ENCODE assay signal across 19 cellular contexts in the genomic region with DNA sequence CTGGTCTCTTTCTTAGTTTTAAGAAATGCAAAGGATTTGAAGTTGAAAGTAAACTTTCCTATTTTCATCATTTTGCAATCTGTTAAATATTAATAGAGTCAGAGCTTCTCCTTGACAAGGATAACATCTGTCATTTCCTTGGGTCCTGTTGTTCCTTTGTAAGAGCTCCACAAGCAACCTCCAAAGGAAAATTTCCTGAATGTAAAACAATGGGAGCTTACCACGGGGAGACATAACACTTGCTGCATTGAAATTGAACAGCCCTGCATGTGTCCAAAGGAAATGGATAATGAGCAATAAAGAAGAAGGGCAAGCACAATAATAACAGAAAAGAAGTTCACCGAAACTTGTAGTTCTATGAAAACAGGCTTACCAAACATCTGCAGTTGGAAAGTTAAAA. TPM values are rescaled to one million over a fixed set of nuclear protein-coding genes. Genes with fewer than 3 reads are reported as not detected.
A peak's percentile ranks its signal among the peaks of the same experiment; 100 is the strongest.
DNase-seq lines count a peak whose midpoint lies in the region; FAIRE-seq and TF ChIP-seq lines count a peak whose summit lies in the region.
"Had no signal": no experiment of that assay in that cellular context is flagged by ENCODE, and none has a peak within 500 bp of the region (broad histone marks: within the 10 kb centered on the region; RNA-seq: fewer than 3 reads in every experiment).

No MANE protein-coding gene starts in this region.

- BruUV-seq in endothelial cell of umbilical vein (replicated peaks; lab: Mats Ljungman, UMichigan) = no TSS peak

- H3K36me3 ChIP-seq in endothelial cell of umbilical vein (ENCODE audit: control insufficient read depth in 2 of 2, extremely low read depth in 1 of 2, insufficient read depth in 2 of 2, low read length in 2 of 2) (no peaks in the 10 kb centered on the region), parathyroid adenoma (ENCODE audit: control insufficient read depth, insufficient read depth, low read length) (no peaks in the 10 kb centered on the region)
- H3K36me3 ChIP-seq: SJCRH30 had no signal

- FAIRE-seq in endothelial cell of umbilical vein (lab: Jason Lieb, UNC) (no peak), GM12891 (lab: Jason Lieb, UNC) (no peak)
- FAIRE-seq: GM12892, RCC 7860 had no signal

- H2AFZ ChIP-seq in endothelial cell of umbilical vein (ENCODE audit: low read depth, low read length) (no peak overlapping the region), parathyroid adenoma (no peak overlapping the region)

- POLR2A ChIA-PET in endothelial cell of umbilical vein (lab: Charles Lee) = no interaction called here

- H3K4me3 ChIP-seq in endothelial cell of umbilical vein (replicated peaks in 1 of 3; ENCODE audit: insufficient read depth in 1 of 3, low read depth in 1 of 3, low read length in 3 of 3) = no peak overlapping the region
- H3K4me3 ChIP-seq in parathyroid adenoma (ENCODE audit: low read depth, low read length) = no peak overlapping the region
- H3K4me3 ChIP-seq: SJCRH30 had no signal

- intact Hi-C loops in endothelial cell of umbilical vein (cut with micrococcal nuclease) = no loop called here

- no peak overlapping the region for H3K9ac ChIP-seq in endothelial cell of umbilical vein (replicated peaks; ENCODE audit: extremely low read depth, insufficient read depth, low read length)
- H3K9ac ChIP-seq in parathyroid adenoma = no peak overlapping the region

- DNase-seq in Caki2 (ENCODE audit: low read depth) (peak; percentile 26), NCI-H146 (lab: John Stamatoyannopoulos, UW) (peak; percentile 31), endothelial cell of umbilical vein (ENCODE audit: low read depth, low spot score) (peak; percentile 38), T-helper 9 cell (no peak), GM12891 (ENCODE audit: insufficient read length, low spot score) (no peak), erythroblast (lab: John Stamatoyannopoulos, UW) (no peak)
- DNase-seq: GOT3, Kasumi-1, NCI-H1048, NCI-H1417 treated with DMSO at 0.1 percent for 48 hours, NCI-H2029, NCI-H526, OCI-M1, SJCRH30 had no signal

- CTCF ChIA-PET in endothelial cell of umbilical vein (lab: Charles Lee) = no interaction called here

- in situ Hi-C loops in Caki2 (cut with HindIII; ENCODE audit: low pct_unique_long_range_greater_than_20kb, low sequenced_read_pairs) = no loop called here

- H3K4me2 ChIP-seq in endothelial cell of umbilical vein (ENCODE audit: insufficient read depth, low read length) (no peak overlapping the region), parathyroid adenoma (ENCODE audit: low read length) (no peak overlapping the region)

- dilution Hi-C loops in endothelial cell of umbilical vein (cut with MboI; ENCODE audit: extremely low pct_ligation_motif_present, low sequenced_read_pairs) = no loop called here

- TF ChIP-seq POLR2A in endothelial cell of umbilical vein (IDR thresholded peaks at IDR 0.05; ENCODE audit: low read depth, low read length) (no peak), GM12891 (IDR thresholded peaks at IDR 0.05; ENCODE audit: low read depth, low read length) (no peak), erythroblast (IDR thresholded peaks at IDR 0.05; ENCODE audit: low read length) (no peak)

- H3K27me3 ChIP-seq in endothelial cell of umbilical vein (ENCODE audit: control insufficient read depth in 2 of 2, insufficient read depth in 2 of 2, low read length in 2 of 2) (no peaks in the 10 kb centered on the region), parathyroid adenoma (ENCODE audit: control insufficient read depth, insufficient read depth, low read length) (no peaks in the 10 kb centered on the region)
- H3K27me3 ChIP-seq: SJCRH30 had no signal

- H3K9me3 ChIP-seq in endothelial cell of umbilical vein (replicated peaks; ENCODE audit: control insufficient read depth, insufficient read depth, low read length) (no peaks in the 10 kb centered on the region), parathyroid adenoma (ENCODE audit: control insufficient read depth, low read length) (no peaks in the 10 kb centered on the region)
- H3K9me3 ChIP-seq: SJCRH30 had no signal

- no peaks in the 10 kb centered on the region for H3K79me2 ChIP-seq in endothelial cell of umbilical vein (ENCODE audit: control insufficient read depth, insufficient read depth, low read length)
- no peaks in the 10 kb centered on the region for H3K79me2 ChIP-seq in parathyroid adenoma

- no peak overlapping the region for H3K27ac ChIP-seq in endothelial cell of umbilical vein (ENCODE audit: insufficient read depth, low read depth, low read length)
- peak overlapping the region; percentile 76 for H3K27ac ChIP-seq in parathyroid adenoma
- H3K27ac ChIP-seq: SJCRH30 had no signal

- H3K9me1 ChIP-seq in endothelial cell of umbilical vein (replicated peaks; ENCODE audit: control insufficient read depth, extremely low read depth, insufficient read depth, low read length) = no peaks in the 10 kb centered on the region

- H4K20me1 ChIP-seq in endothelial cell of umbilical vein (replicated peaks; ENCODE audit: control insufficient read depth, extremely low read depth, insufficient read depth, low read length) = no peaks in the 10 kb centered on the region

- no peaks in the 10 kb centered on the region for H3K4me1 ChIP-seq in endothelial cell of umbilical vein (ENCODE audit: control insufficient read depth, extremely low read depth, insufficient read depth, low read length)
- H3K4me1 ChIP-seq in parathyroid adenoma = peaks cover 44% of the 10 kb centered on the region
- H3K4me1 ChIP-seq: SJCRH30 had no signal

- TF ChIP-seq CTCF in endothelial cell of umbilical vein (IDR thresholded peaks at IDR 0.05; ENCODE audit: extremely low read depth in 1 of 2, insufficient read depth in 1 of 2, low read depth in 1 of 2, low read length in 2 of 2) = no peak
- no peak for TF ChIP-seq CTCF in parathyroid adenoma (IDR thresholded peaks at IDR 0.05)

TF ChIP-seq in endothelial cell of umbilical vein, 7 proteins besides CTCF, POLR2A, EP300 and RAD21:
- TF ChIP-seq FOS (IDR thresholded peaks at IDR 0.05; ENCODE audit: borderline replicate concordance, insufficient read depth, low read length) (no peak), MYC (IDR thresholded peaks at IDR 0.05; ENCODE audit: low read depth, low read length) (no peak), POLR2AphosphoS5 (IDR thresholded peaks at IDR 0.05; ENCODE audit: insufficient read depth, low read depth, low read length) (no peak), GATA2 (IDR thresholded peaks at IDR 0.05; ENCODE audit: insufficient read depth, insufficient read length, low read depth, low read length) (no peak), EZH2 (IDR thresholded peaks at IDR 0.05; ENCODE audit: borderline replicate concordance, low read depth, low read length, severe bottlenecking) (no peak), JUN (IDR thresholded peaks at IDR 0.05; ENCODE audit: borderline replicate concordance, insufficient read depth, insufficient read length, low read depth) (no peak)
- TF ChIP-seq, protein P1, sequence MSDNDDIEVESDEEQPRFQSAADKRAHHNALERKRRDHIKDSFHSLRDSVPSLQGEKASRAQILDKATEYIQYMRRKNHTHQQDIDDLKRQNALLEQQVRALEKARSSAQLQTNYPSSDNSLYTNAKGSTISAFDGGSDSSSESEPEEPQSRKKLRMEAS (IDR thresholded peaks at IDR 0.05; ENCODE audit: insufficient read depth, insufficient read length) = no peak
TF ChIP-seq in endothelial cell of umbilical vein: peak in this region for 0.

TF ChIP-seq in GM12891, 5 proteins besides CTCF, POLR2A, EP300 and RAD21:
- TF ChIP-seq POU2F2 (IDR thresholded peaks at IDR 0.05; ENCODE audit: low read depth, low read length) = no peak
- no peak for TF ChIP-seq POLR2AphosphoS5 (IDR thresholded peaks at IDR 0.05; ENCODE audit: low read depth, low read length)
- no peak for TF ChIP-seq SPI1 (IDR thresholded peaks at IDR 0.05; ENCODE audit: low read depth, low read length)
- no peak for TF ChIP-seq TAF1 (IDR thresholded peaks at IDR 0.05; ENCODE audit: low read depth, low read length)

RNA-seq across cellular contexts. Expression of a gene that starts 42.0 kb away (rescaled TPM):
- 2.4 and 3.1 TPM in 2 replicates for total RNA-seq in Caki2 (2014; rRNA removed; shearing (Covaris generic); ENCODE audit: low replicate concordance)
- total RNA-seq in endothelial cell of umbilical vein = not detected in 2 replicates
- polyA plus RNA-seq in endothelial cell of umbilical vein = not detected in 2 replicates
- 0.01 TPM in 1 of 2 replicates, not detected in the other for polyA plus RNA-seq in endothelial cell of umbilical vein (2011; cell fraction: cytosol; rRNA removed)
- polyA plus RNA-seq in endothelial cell of umbilical vein (2011; cell fraction: nucleus; rRNA removed) = 0.12 and 0.18 TPM in 2 replicates
- 0.08 TPM in 1 of 2 replicates, not detected in the other for polyA plus RNA-seq in endothelial cell of umbilical vein (2012)
- polyA minus RNA-seq in endothelial cell of umbilical vein = not detected in 2 replicates
- not detected for polyA minus RNA-seq in endothelial cell of umbilical vein (2011; cell fraction: cytosol; rRNA and poly(A)+ RNA removed)
- polyA minus RNA-seq in endothelial cell of umbilical vein (2011; cell fraction: nucleus; rRNA and poly(A)+ RNA removed) = 0.19 TPM in 1 of 2 replicates, not detected in the other
- polyA plus RNA-seq in GM12891 (2012; ENCODE audit: low read depth, missing spikeins) = 0.05 TPM
- total RNA-seq: SJCRH30; T-helper 1 cell treated with Interleukin-12 subunit alpha and Interleukin-12 subunit beta and Interleukin-4 antibody, amounts not matched to agents 30 ng/mL and 1 ng/mL, for 36 hours had no signal
- polyA plus RNA-seq: CD14-positive monocyte had no signal

Comparison
In these comparisons a context has a peak if more than half of its experiments do, and no peak if none do; other contexts are left out.
1. DNase-seq: peak in Caki2 (single experiment), NCI-H146 (single experiment) and endothelial cell of umbilical vein (single experiment); none in T-helper 9 cell (single experiment), GM12891 (single experiment) and erythroblast (0 of 2).